25 cellular contexts compared by ENCODE assay signal in the genomic region with DNA sequence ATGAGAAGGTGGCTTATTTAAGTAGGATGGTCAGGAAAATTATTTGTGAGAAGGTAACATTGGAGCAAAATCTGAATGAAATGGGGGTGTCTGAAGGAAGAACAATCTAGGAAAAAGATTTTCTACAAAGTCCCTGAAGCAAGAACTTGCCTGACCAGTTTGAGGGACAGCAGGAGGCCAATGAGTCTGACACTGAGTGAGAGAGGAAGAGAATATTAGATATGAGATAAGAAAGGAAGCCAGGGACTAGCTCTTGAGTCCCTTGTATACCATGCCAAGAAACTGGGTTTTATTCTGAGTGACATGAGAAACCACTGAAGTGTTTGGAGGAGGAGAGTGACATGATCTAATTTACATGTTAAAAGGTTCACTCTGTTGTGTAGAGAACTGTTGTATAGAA.
"Had no signal": no experiment of that assay in that cellular context is flagged by ENCODE, and none has a peak within 500 bp of the region (broad histone marks: within the 10 kb centered on the region; RNA-seq: fewer than 3 reads in every experiment).

No MANE protein-coding gene starts in this region.

- DNase-seq: dermis blood vessel endothelial cell; effector memory CD4-positive, alpha-beta T cell; foreskin keratinocyte; glutamatergic neuron; heart right ventricle; hypothalamus; immature natural killer cell; left ventricle myocardium superior; lower lobe of right lung; natural killer cell; stimulated activated CD4-positive, alpha-beta T cell treated with anti-CD3 and anti-CD28 coated beads, Interleukin-2, amount 100 ng/mL, for 24 hours; stimulated activated CD4-positive, alpha-beta T cell treated with anti-CD3 and anti-CD28 coated beads, Interleukin-4, amount 100 ng/mL, for 24 hours; stimulated activated naive CD4-positive, alpha-beta T cell treated with Interleukin-2 at 50 U/mL for 16 hours; stomach; thyroid gland had no signal

- H3K27me3 ChIP-seq: esophagus muscularis mucosa, foreskin keratinocyte, heart right ventricle, neutrophil, right atrium auricular region, stomach, thyroid gland had no signal

- H3K4me3 ChIP-seq: coronary artery, esophagus muscularis mucosa, heart right ventricle, lower lobe of right lung, prostate gland, right atrium auricular region, stomach, thyroid gland had no signal

- H3K4me1 Mint-ChIP-seq: immature natural killer cell; natural killer cell; stimulated activated effector memory CD8-positive, alpha-beta T cell treated with anti-CD3 and anti-CD28 coated beads, Interleukin-12 subunit alpha, Interleukin-12 subunit beta, amount 100 ng/mL, for 72 hours had no signal

- H2AFZ ChIP-seq: parathyroid adenoma had no signal

- H3K36me3 Mint-ChIP-seq: immature natural killer cell; natural killer cell; stimulated activated effector memory CD8-positive, alpha-beta T cell treated with anti-CD3 and anti-CD28 coated beads, Interleukin-12 subunit alpha, Interleukin-12 subunit beta, amount 100 ng/mL, for 72 hours had no signal

- H3K27ac ChIP-seq: coronary artery, esophagus muscularis mucosa, foreskin keratinocyte, heart right ventricle, lower lobe of right lung, neutrophil, parathyroid adenoma, prostate gland, right atrium auricular region, stomach, thyroid gland had no signal

- ATAC-seq: foreskin keratinocyte; heart right ventricle; left ventricle myocardium superior; lower lobe of right lung; natural killer cell; sciatic nerve; stimulated activated effector memory CD8-positive, alpha-beta T cell treated with anti-CD3 and anti-CD28 coated beads, Interleukin-12 subunit alpha, Interleukin-12 subunit beta, amount 100 ng/mL, for 72 hours had no signal

- H3K4me1 ChIP-seq: esophagus muscularis mucosa, foreskin keratinocyte, heart right ventricle, lower lobe of right lung, parathyroid adenoma, prostate gland, right atrium auricular region, stomach, thyroid gland had no signal

- H3K4me3 Mint-ChIP-seq: immature natural killer cell; natural killer cell; stimulated activated effector memory CD8-positive, alpha-beta T cell treated with anti-CD3 and anti-CD28 coated beads, Interleukin-12 subunit alpha, Interleukin-12 subunit beta, amount 100 ng/mL, for 72 hours had no signal

- H3K27ac Mint-ChIP-seq: immature natural killer cell; natural killer cell; stimulated activated effector memory CD8-positive, alpha-beta T cell treated with anti-CD3 and anti-CD28 coated beads, Interleukin-12 subunit alpha, Interleukin-12 subunit beta, amount 100 ng/mL, for 72 hours had no signal

- H3K79me2 ChIP-seq: parathyroid adenoma had no signal

- FAIRE-seq: endothelial cell of umbilical vein, keratinocyte had no signal

- H3K36me3 ChIP-seq: esophagus muscularis mucosa, heart right ventricle, lower lobe of right lung, neutrophil, prostate gland, right atrium auricular region, stomach, thyroid gland had no signal

- H3K9me3 ChIP-seq: esophagus muscularis mucosa, lower lobe of right lung, neutrophil, prostate gland, thyroid gland had no signal

- H3K9ac ChIP-seq: parathyroid adenoma had no signal
